26 cellular contexts compared by ENCODE assay signal in the genomic region with DNA sequence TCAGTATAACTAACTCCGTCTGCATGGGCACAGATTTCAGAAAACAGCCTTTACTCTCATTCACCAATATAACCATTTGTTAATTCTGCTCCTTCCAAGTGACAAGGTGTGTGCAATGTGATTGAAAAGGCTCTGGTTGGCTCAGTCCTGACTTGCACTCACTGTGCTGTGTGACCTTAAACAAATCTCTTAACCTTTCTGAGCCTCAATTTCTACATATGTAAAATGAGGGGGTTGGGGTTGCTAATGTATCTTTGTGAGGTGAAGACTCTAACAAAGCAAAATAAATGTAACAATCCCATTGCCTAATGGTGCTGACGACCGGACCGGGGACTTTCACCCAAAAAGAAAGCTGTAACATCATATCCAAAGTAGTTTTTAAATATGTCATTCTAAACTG.
"Had no signal": no experiment of that assay in that cellular context is flagged by ENCODE, and none has a peak within 500 bp of the region (broad histone marks: within the 10 kb centered on the region; RNA-seq: fewer than 3 reads in every experiment).

No MANE protein-coding gene starts in this region.

- H3K9me3 ChIP-seq: mucosa of descending colon, prostate gland, right atrium auricular region, sigmoid colon, stomach, thyroid gland, vagina had no signal

- H3K9me3 Mint-ChIP-seq: mesothelial cell of epicardium; natural killer cell treated with Interleukin-12 subunit alpha and Interleukin-12 subunit beta and Interleukin-15 and Interleukin-18, amount 100 ng/mL, for 72 hours; stimulated activated effector memory CD8-positive, alpha-beta T cell treated with anti-CD3 and anti-CD28 coated beads, Interleukin-12 subunit alpha, Interleukin-12 subunit beta, amount 100 ng/mL, for 72 hours had no signal

- DNase-seq: dermis blood vessel endothelial cell; effector memory CD4-positive, alpha-beta T cell; head of caudate nucleus; kidney; mesenchymal stem cell; mucosa of descending colon; naive B cell; nucleus accumbens; sigmoid colon; stimulated activated CD4-positive, alpha-beta T cell treated with anti-CD3 and anti-CD28 coated beads, Interleukin-2, amount 100 ng/mL, for 24 hours; stimulated activated CD4-positive, alpha-beta T cell treated with anti-CD3 and anti-CD28 coated beads, Interleukin-4, amount 100 ng/mL, for 24 hours; stimulated activated naive CD4-positive, alpha-beta T cell treated with Interleukin-2 at 50 U/mL for 16 hours; stomach; thyroid gland; trophoblast cell had no signal

- H3K4me1 Mint-ChIP-seq: naive B cell; stimulated activated effector memory CD8-positive, alpha-beta T cell treated with anti-CD3 and anti-CD28 coated beads, Interleukin-12 subunit alpha, Interleukin-12 subunit beta, amount 100 ng/mL, for 72 hours had no signal

- H3K36me3 ChIP-seq: prostate gland, right atrium auricular region, sigmoid colon, stomach, thyroid gland, vagina had no signal

- ATAC-seq: left lobe of liver; mucosa of descending colon; natural killer cell treated with Interleukin-12 subunit alpha and Interleukin-12 subunit beta and Interleukin-15 and Interleukin-18, amount 100 ng/mL, for 72 hours; stimulated activated effector memory CD8-positive, alpha-beta T cell treated with anti-CD3 and anti-CD28 coated beads, Interleukin-12 subunit alpha, Interleukin-12 subunit beta, amount 100 ng/mL, for 72 hours had no signal

- H3K4me3 Mint-ChIP-seq: mesothelial cell of epicardium; natural killer cell treated with Interleukin-12 subunit alpha and Interleukin-12 subunit beta and Interleukin-15 and Interleukin-18, amount 100 ng/mL, for 72 hours; stimulated activated effector memory CD8-positive, alpha-beta T cell treated with anti-CD3 and anti-CD28 coated beads, Interleukin-12 subunit alpha, Interleukin-12 subunit beta, amount 100 ng/mL, for 72 hours had no signal

- FAIRE-seq: endometrium, frontal cortex, kidney had no signal

- H3K36me3 Mint-ChIP-seq: naive B cell; natural killer cell treated with Interleukin-12 subunit alpha and Interleukin-12 subunit beta and Interleukin-15 and Interleukin-18, amount 100 ng/mL, for 72 hours; stimulated activated effector memory CD8-positive, alpha-beta T cell treated with anti-CD3 and anti-CD28 coated beads, Interleukin-12 subunit alpha, Interleukin-12 subunit beta, amount 100 ng/mL, for 72 hours had no signal

- H3K27ac ChIP-seq: coronary artery, prostate gland, right atrium auricular region, sigmoid colon, stomach, thyroid gland, vagina had no signal

- H3K27me3 ChIP-seq: right atrium auricular region, sigmoid colon, thyroid gland, vagina had no signal

- H3K4me3 ChIP-seq: coronary artery, lung, mucosa of descending colon, prostate gland, right atrium auricular region, sigmoid colon, stomach, thyroid gland, vagina had no signal

- H3K4me1 ChIP-seq: prostate gland, right atrium auricular region, stomach, vagina had no signal

- H3K27ac Mint-ChIP-seq: naive B cell; natural killer cell treated with Interleukin-12 subunit alpha and Interleukin-12 subunit beta and Interleukin-15 and Interleukin-18, amount 100 ng/mL, for 72 hours; stimulated activated effector memory CD8-positive, alpha-beta T cell treated with anti-CD3 and anti-CD28 coated beads, Interleukin-12 subunit alpha, Interleukin-12 subunit beta, amount 100 ng/mL, for 72 hours had no signal
